Comparison of ENCODE assay signal across 27 cellular contexts in genomic region chr19:34150558-34150957, GRCh38. TPM values are rescaled to one million over a fixed set of nuclear protein-coding genes. Genes with fewer than 3 reads are reported as not detected.
DNase-seq lines count a peak whose midpoint lies in the region; ATAC-seq, FAIRE-seq and TF ChIP-seq lines count a peak whose summit lies in the region.
"Had no signal": no experiment of that assay in that cellular context is flagged by ENCODE, and none has a peak within 500 bp of the region (broad histone marks: within the 10 kb centered on the region; RNA-seq: fewer than 3 reads in every experiment).

No MANE protein-coding gene starts in this region.

- no TSS peak for BruUV-seq in HepG2 (replicated peaks; lab: Mats Ljungman, UMichigan)

- TF ChIP-seq POLR2A in HepG2 (IDR thresholded peaks at IDR 0.05; ENCODE audit: insufficient read depth in 1 of 2, low read depth in 2 of 2, low read length in 2 of 2) (no peak), right lobe of liver (IDR thresholded peaks at IDR 0.05) (no peak)

- H3K27ac ChIP-seq in HepG2 (ENCODE audit: extremely low read length, insufficient read depth, low read length), result no peak overlapping the region
- no peak overlapping the region for H3K27ac ChIP-seq in right lobe of liver
- H3K27ac ChIP-seq: BLaER1 treated with 17β-estradiol and CSF1 and Interleukin-3, amounts not matched to agents 10 nM and 100 nM; C4-2B had no signal

- no peak overlapping the region for H3K9ac ChIP-seq in HepG2 (ENCODE audit: insufficient read depth, low read depth, low read length)
- H3K9ac ChIP-seq: BLaER1 treated with 17β-estradiol and CSF1 and Interleukin-3, amounts not matched to agents 10 nM and 100 nM had no signal

- H3K27ac Mint-ChIP-seq in glutamatergic neuron (ENCODE audit: unreplicated experiment), result no peak overlapping the region
- peak overlapping the region; percentile 29 for H3K27ac Mint-ChIP-seq in stimulated activated effector memory CD8-positive, alpha-beta T cell treated with anti-CD3 and anti-CD28 coated beads, Interleukin-12 subunit alpha, Interleukin-12 subunit beta, amount 100 ng/mL, for 72 hours
- H3K27ac Mint-ChIP-seq: CD4-positive, alpha-beta T cell; CD8-positive, alpha-beta T cell had no signal

- in situ Hi-C loops in HepG2 (cut with HindIII; ENCODE audit: extremely low pct_ligation_motif_present, low pct_unique_long_range_greater_than_20kb), result no loop called here

- POLR2A ChIA-PET in HepG2 (lab: Yijun Ruan, JAX), result no interaction called here

- no peaks in the 10 kb centered on the region for H3K36me3 ChIP-seq in HepG2 (replicated peaks in 1 of 2; ENCODE audit: control insufficient read depth in 1 of 2, insufficient read depth in 2 of 2, low read length in 2 of 2)
- H3K36me3 ChIP-seq in right lobe of liver, result no peaks in the 10 kb centered on the region
- H3K36me3 ChIP-seq: BLaER1 treated with 17β-estradiol and CSF1 and Interleukin-3, amounts not matched to agents 10 nM and 100 nM had no signal

- intact Hi-C loops in HepG2 (cut with micrococcal nuclease; ENCODE audit: unreplicated experiment), result no loop called here
- intact Hi-C loops in right lobe of liver (cut with DNase I), result no loop called here

- CTCF ChIA-PET in HepG2 (lab: Yijun Ruan, JAX; ENCODE audit: low intra/inter-chr PET ratio, low total read pairs), result no interaction called here

- H3K4me1 Mint-ChIP-seq in glutamatergic neuron (ENCODE audit: low read depth, unreplicated experiment), result peaks cover 6% of the 10 kb centered on the region
- no peaks in the 10 kb centered on the region for H3K4me1 Mint-ChIP-seq in stimulated activated effector memory CD8-positive, alpha-beta T cell treated with anti-CD3 and anti-CD28 coated beads, Interleukin-12 subunit alpha, Interleukin-12 subunit beta, amount 100 ng/mL, for 72 hours

- H3K9me3 ChIP-seq in HepG2 (ENCODE audit: low read length) (no peaks in the 10 kb centered on the region), right lobe of liver (no peaks in the 10 kb centered on the region)
- H3K9me3 ChIP-seq: BLaER1 treated with 17β-estradiol and CSF1 and Interleukin-3, amounts not matched to agents 10 nM and 100 nM; Caco-2 had no signal

- WGBS in HepG2 (ENCODE audit: low lambda C conversion rate), result 43% methylated on average over 2 of the region's 4 CpGs
- WGBS in right lobe of liver (ENCODE audit: insufficient coverage, low coverage, low lambda C conversion rate, missing lambda C conversion rate), result 61% methylated on average over 2 of the region's 4 CpGs

- no peak for TF ChIP-seq RAD21 in HepG2 (CRISPR knock-in tag; IDR thresholded peaks at IDR 0.05)

- H3K9me3 Mint-ChIP-seq in glutamatergic neuron (ENCODE audit: unreplicated experiment), result no peaks in the 10 kb centered on the region
- no peaks in the 10 kb centered on the region for H3K9me3 Mint-ChIP-seq in stimulated activated effector memory CD8-positive, alpha-beta T cell treated with anti-CD3 and anti-CD28 coated beads, Interleukin-12 subunit alpha, Interleukin-12 subunit beta, amount 100 ng/mL, for 72 hours
- H3K9me3 Mint-ChIP-seq: CD4-positive, alpha-beta T cell; CD8-positive, alpha-beta T cell had no signal

- DNase-seq in HepG2 (ENCODE audit: low spot score) (no peak), right lobe of liver (no peak), SK-N-DZ (ENCODE audit: low spot score) (peak; percentile 47), glutamatergic neuron (peak; percentile 41), middle frontal gyrus (ENCODE audit: extremely low spot score, low spot score) (no peak), DMS 273 treated with DMSO at 0.1 percent for 48 hours (lab: John Stamatoyannopoulos, UW) (no peak)
- DNase-seq in stimulated activated effector memory CD8-positive, alpha-beta T cell treated with anti-CD3 and anti-CD28 coated beads, Interleukin-12 subunit alpha, Interleukin-12 subunit beta, amount 100 ng/mL, for 72 hours (ENCODE audit: low spot score in 2 of 2), result no peak
- DNase-seq: 8988T; ACHN; Caco-2; Calu3; CD4-positive, alpha-beta T cell; CD8-positive, alpha-beta T cell; DMS153; DMS53; DMS79; DND-41; EL; GDM1 had no signal

- H3K79me2 ChIP-seq in HepG2 (ENCODE audit: insufficient read depth, low read length), result no peaks in the 10 kb centered on the region

- no peaks in the 10 kb centered on the region for H3K36me3 Mint-ChIP-seq in glutamatergic neuron (ENCODE audit: unreplicated experiment)
- no peaks in the 10 kb centered on the region for H3K36me3 Mint-ChIP-seq in stimulated activated effector memory CD8-positive, alpha-beta T cell treated with anti-CD3 and anti-CD28 coated beads, Interleukin-12 subunit alpha, Interleukin-12 subunit beta, amount 100 ng/mL, for 72 hours
- H3K36me3 Mint-ChIP-seq: CD8-positive, alpha-beta T cell had no signal

- no peak for FAIRE-seq in HepG2 (lab: Jason Lieb, UNC)
- FAIRE-seq: A204.1, D721Med, GM12878, GM12892, GM18507 had no signal

- H3K4me2 ChIP-seq in HepG2 (ENCODE audit: low read depth, low read length), result peak overlapping the region; percentile 18; the same call in 1 of the 2 replicates
- H3K4me2 ChIP-seq: BLaER1 treated with 17β-estradiol and CSF1 and Interleukin-3, amounts not matched to agents 10 nM and 100 nM had no signal

- TF ChIP-seq EP300 in HepG2 (IDR thresholded peaks at IDR 0.05; ENCODE audit: low read depth in 2 of 2, low read length in 2 of 2) (no peak), HepG2 (CRISPR knock-in tag; IDR thresholded peaks at IDR 0.05; ENCODE audit: borderline replicate concordance) (no peak)

- peak; percentile 46 for ATAC-seq in HepG2
- ATAC-seq in right lobe of liver, result no peak
- ATAC-seq in stimulated activated effector memory CD8-positive, alpha-beta T cell treated with anti-CD3 and anti-CD28 coated beads, Interleukin-12 subunit alpha, Interleukin-12 subunit beta, amount 100 ng/mL, for 72 hours, result no peak
- ATAC-seq in HG03025 (IDR thresholded peaks at IDR 0.05; ENCODE audit: low FRiP score, unreplicated experiment), result no peak
- ATAC-seq: CD8-positive, alpha-beta T cell; GM12878 had no signal

- no peaks in the 10 kb centered on the region for H3K27me3 Mint-ChIP-seq in glutamatergic neuron (ENCODE audit: unreplicated experiment)
- H3K27me3 Mint-ChIP-seq: CD4-positive, alpha-beta T cell had no signal

- TF ChIP-seq CTCF in HepG2 (CRISPR knock-in tag; IDR thresholded peaks at IDR 0.05) (no peak), right lobe of liver (IDR thresholded peaks at IDR 0.05) (no peak), glutamatergic neuron (IDR thresholded peaks at IDR 0.05; ENCODE audit: partially characterized antibody, unreplicated experiment) (no peak)

- H3K4me3 Mint-ChIP-seq in glutamatergic neuron (ENCODE audit: unreplicated experiment), result no peak overlapping the region
- no peak overlapping the region for H3K4me3 Mint-ChIP-seq in stimulated activated effector memory CD8-positive, alpha-beta T cell treated with anti-CD3 and anti-CD28 coated beads, Interleukin-12 subunit alpha, Interleukin-12 subunit beta, amount 100 ng/mL, for 72 hours
- H3K4me3 Mint-ChIP-seq: CD4-positive, alpha-beta T cell; CD8-positive, alpha-beta T cell had no signal

- H3K27me3 ChIP-seq in HepG2 (ENCODE audit: control insufficient read depth in 1 of 2, insufficient read depth in 2 of 2, low read length in 2 of 2) (no peaks in the 10 kb centered on the region), right lobe of liver (no peaks in the 10 kb centered on the region)
- H3K27me3 ChIP-seq: BLaER1 treated with 17β-estradiol and CSF1 and Interleukin-3, amounts not matched to agents 10 nM and 100 nM had no signal

- no peak overlapping the region for H2AFZ ChIP-seq in HepG2 (ENCODE audit: low read length)

- H3K4me1 ChIP-seq in HepG2 (ENCODE audit: insufficient read depth, low read length) (peaks cover 11% of the 10 kb centered on the region; the same call in 1 of the 2 replicates), right lobe of liver (no peaks in the 10 kb centered on the region)
- H3K4me1 ChIP-seq: BLaER1 treated with 17β-estradiol and CSF1 and Interleukin-3, amounts not matched to agents 10 nM and 100 nM; Caco-2 had no signal

- H3K4me3 ChIP-seq in HepG2 (replicated peaks in 1 of 3; ENCODE audit: insufficient read depth in 1 of 3, low read depth in 2 of 3, low read length in 3 of 3), result no peak overlapping the region
- H3K4me3 ChIP-seq in right lobe of liver, result no peak overlapping the region
- H3K4me3 ChIP-seq: BLaER1 treated with 17β-estradiol and CSF1 and Interleukin-3, amounts not matched to agents 10 nM and 100 nM; GM12878 had no signal

- H4K20me1 ChIP-seq in HepG2 (ENCODE audit: insufficient read depth, low read length), result no peaks in the 10 kb centered on the region
- H4K20me1 ChIP-seq: BLaER1 treated with 17β-estradiol and CSF1 and Interleukin-3, amounts not matched to agents 10 nM and 100 nM had no signal

RNA-seq across cellular contexts. Expression of gene LSM14A, which starts 21.7 kb away (rescaled TPM):
- 83.6 and 109 TPM in 2 replicates for total RNA-seq in HepG2 (2016; rRNA removed; fragmentation: Illumina TruSeq; extraction: Trizol)
- 79.6 and 86.8 TPM in 2 replicates for total RNA-seq in HepG2 (2016; cell fraction: cytosol; rRNA removed; fragmentation: Illumina TruSeq; extraction: Trizol; ENCODE audit: low read depth)
- total RNA-seq in HepG2 (2016; cell fraction: insoluble cytoplasmic fraction; rRNA removed; fragmentation: Illumina TruSeq; extraction: Trizol), result 89.2 and 94.7 TPM in 2 replicates
- 169 and 188 TPM in 2 replicates for total RNA-seq in HepG2 (2016; cell fraction: membrane; rRNA removed; fragmentation: Illumina TruSeq; extraction: Trizol)
- total RNA-seq in HepG2 (2016; cell fraction: nucleus; rRNA removed; fragmentation: Illumina TruSeq; extraction: Trizol), result 40.2 and 49.9 TPM in 2 replicates
- 62.4 and 77.0 TPM in 2 replicates for polyA plus RNA-seq in HepG2 (2011; rRNA removed)
- 52.2 and 64.2 TPM in 2 replicates for polyA plus RNA-seq in HepG2 (2011; cell fraction: cytosol; rRNA removed)
- polyA plus RNA-seq in HepG2 (2011; cell fraction: nucleus; rRNA removed), result 37.8 and 45.4 TPM in 2 replicates
- polyA plus RNA-seq in HepG2 (2012), result 77.5 and 77.9 TPM in 2 replicates
- polyA plus RNA-seq in HepG2 (2016; cell fraction: cytosol; fragmentation: Illumina TruSeq; extraction: Trizol; ENCODE audit: low read depth), result 124 and 135 TPM in 2 replicates
- 149 and 181 TPM in 2 replicates for polyA plus RNA-seq in HepG2 (2016; cell fraction: insoluble cytoplasmic fraction; fragmentation: Illumina TruSeq; extraction: Trizol; ENCODE audit: low read depth)
- 172 and 199 TPM in 2 replicates for polyA plus RNA-seq in HepG2 (2016; cell fraction: membrane; fragmentation: Illumina TruSeq; extraction: Trizol; ENCODE audit: low read depth)
- polyA plus RNA-seq in HepG2 (2016; cell fraction: nucleus; fragmentation: Illumina TruSeq; extraction: Trizol; ENCODE audit: insufficient read depth, low read depth), result 67.0 and 73.1 TPM in 2 replicates
- polyA minus RNA-seq in HepG2 (2011; rRNA and poly(A)+ RNA removed; ENCODE audit: low replicate concordance), result 166 and 255 TPM in 2 replicates
- polyA minus RNA-seq in HepG2 (2011; cell fraction: cytosol; rRNA and poly(A)+ RNA removed), result 61.4 and 69.0 TPM in 2 replicates
- 87.8 and 114 TPM in 2 replicates for polyA minus RNA-seq in HepG2 (2011; cell fraction: nucleus; rRNA and poly(A)+ RNA removed)
- 10 to 100 TPM; 32.1 to 61.9 (median 50.4) TPM for total RNA-seq in right lobe of liver
- 67.5 and 74.4 TPM in 2 replicates for polyA plus RNA-seq in SK-N-DZ (2014; cell fraction: cytosol; rRNA removed)
- polyA plus RNA-seq in SK-N-DZ (2014; cell fraction: nucleus; rRNA removed), result 25.4 and 29.1 TPM in 2 replicates
- 89.5 TPM for total RNA-seq in glutamatergic neuron (ENCODE audit: unreplicated experiment)

Comparison
In these comparisons a context has a peak if more than half of its experiments do, and no peak if none do; other contexts are left out.
1. DNase-seq: peak in SK-N-DZ (single experiment) and glutamatergic neuron (single experiment); none in HepG2 (single experiment), right lobe of liver (0 of 3), stimulated activated effector memory CD8-positive, alpha-beta T cell treated with anti-CD3 and anti-CD28 coated beads, Interleukin-12 subunit alpha, Interleukin-12 subunit beta, amount 100 ng/mL, for 72 hours (0 of 2), middle frontal gyrus (single experiment) and DMS 273 treated with DMSO at 0.1 percent for 48 hours (single experiment).